In genomic region chr3:170848294-170848917, GRCh38 we compare ENCODE assay signal across 10 cellular contexts.
DNase-seq lines count a peak whose midpoint lies in the region; ATAC-seq and TF ChIP-seq lines count a peak whose summit lies in the region.
"Had no signal": no experiment of that assay in that cellular context is flagged by ENCODE, and none has a peak within 500 bp of the region (broad histone marks: within the 10 kb centered on the region; RNA-seq: fewer than 3 reads in every experiment).

No MANE protein-coding gene starts in this region.

- no peak overlapping the region for H3K4me3 ChIP-seq in foreskin fibroblast (ENCODE audit: low read depth in 1 of 2, low read length in 2 of 2)
- H3K4me3 ChIP-seq: stomach had no signal

- peak; percentile 8 for TF ChIP-seq CTCF in foreskin fibroblast (IDR thresholded peaks at IDR 0.05; ENCODE audit: low read depth, low read length)

- in situ Hi-C loops in ACHN (cut with HindIII; ENCODE audit: low pct_ligation_motif_present, low pct_unique_long_range_greater_than_20kb, low sequenced_read_pairs): no loop called here

- DNase-seq in ACHN (peak; percentile 27), EH (ENCODE audit: low read depth) (peak; percentile 40), RKO (ENCODE audit: low spot score) (peak; percentile 60), foreskin fibroblast (no peak), GF-D8 (lab: John Stamatoyannopoulos, UW) (no peak)
- DNase-seq: stomach, WERI-Rb-1 had no signal

- ATAC-seq in GM18858 (IDR thresholded peaks at IDR 0.05; ENCODE audit: unreplicated experiment) (no peak), GM21737 (IDR thresholded peaks at IDR 0.05; ENCODE audit: unreplicated experiment) (no peak), HG03025 (IDR thresholded peaks at IDR 0.05; ENCODE audit: low FRiP score, unreplicated experiment) (no peak)

Comparison
In these comparisons a context has a peak if more than half of its experiments do, and no peak if none do; other contexts are left out.
1. DNase-seq: peak in ACHN (single experiment), EH (single experiment) and RKO (single experiment); none in foreskin fibroblast (0 of 2) and GF-D8 (single experiment).